10 cellular contexts compared by ENCODE assay signal in the genomic region with DNA sequence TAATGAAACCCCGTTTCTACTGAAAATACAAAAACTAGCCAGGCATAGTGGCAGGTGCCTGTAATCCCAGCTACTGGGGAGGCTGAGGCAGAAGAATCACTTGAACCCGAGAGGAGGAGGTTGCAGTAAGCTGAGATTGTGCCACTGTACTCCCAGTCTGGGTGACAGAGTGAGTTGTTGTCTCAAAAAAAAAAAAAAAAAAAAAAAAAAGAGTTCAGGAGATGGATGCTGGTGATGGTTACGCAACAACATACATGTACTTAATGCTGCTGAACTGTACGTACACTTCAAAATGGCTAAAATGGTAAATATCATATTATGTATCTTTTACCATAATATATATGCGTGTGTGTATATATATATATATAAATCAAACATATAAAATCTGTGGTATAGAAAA. TPM values are rescaled to one million over a fixed set of nuclear protein-coding genes. Genes with fewer than 3 reads are reported as not detected.
DNase-seq lines count a peak whose midpoint lies in the region; ATAC-seq and TF ChIP-seq lines count a peak whose summit lies in the region.
"Had no signal": no experiment of that assay in that cellular context is flagged by ENCODE, and none has a peak within 500 bp of the region (broad histone marks: within the 10 kb centered on the region; RNA-seq: fewer than 3 reads in every experiment).

No MANE protein-coding gene starts in this region.

- H3K27me3 Mint-ChIP-seq in naive thymus-derived CD8-positive, alpha-beta T cell, result no peaks in the 10 kb centered on the region

- dilution Hi-C loops in IMR-90 (cut with HindIII; ENCODE audit: low sequenced_read_pairs, unreplicated experiment), result no loop called here

- H2BK20ac ChIP-seq in IMR-90 (ENCODE audit: low read depth, low read length), result no peak overlapping the region

- peaks cover 0 to 17% (median 0%) of the 10 kb centered on the region in 3 donors for H3K36me3 Mint-ChIP-seq in naive thymus-derived CD8-positive, alpha-beta T cell

- H2AK5ac ChIP-seq in IMR-90 (ENCODE audit: low read depth, low read length), result no peak overlapping the region

- no peak overlapping the region for H2AK9ac ChIP-seq in IMR-90 (replicated peaks; ENCODE audit: low read depth, low read length, poor library complexity)

- no peak overlapping the region for H3K56ac ChIP-seq in IMR-90 (ENCODE audit: extremely low read depth, insufficient read depth, low read length)

- in situ Hi-C loops in IMR-90 (cut with MboI; ENCODE audit: low sequenced_read_pairs), result no loop called here

- no peak overlapping the region for H2BK5ac ChIP-seq in IMR-90 (ENCODE audit: low read depth, low read length, poor library complexity, severe bottlenecking)

- no peak overlapping the region for H2BK120ac ChIP-seq in IMR-90 (ENCODE audit: low read depth, low read length)

- H3K9ac ChIP-seq in BLaER1, result no peak overlapping the region
- H3K9ac ChIP-seq in IMR-90 (ENCODE audit: low read depth, low read length), result no peak overlapping the region

- no peak overlapping the region for H4K5ac ChIP-seq in IMR-90 (ENCODE audit: low read depth, low read length)

- DNase-seq in IMR-90 (peak; percentile 44), breast epithelium (ENCODE audit: low spot score in 2 of 2) (no peak), NCI-H1694 (lab: John Stamatoyannopoulos, UW) (no peak), medulla oblongata (ENCODE audit: extremely low spot score) (no peak)
- no peak for DNase-seq in naive thymus-derived CD8-positive, alpha-beta T cell
- DNase-seq in activated CD4-positive, alpha-beta T cell treated with anti-CD3 and anti-CD28 coated beads for 48 hours, result no peak
- DNase-seq: activated CD4-positive, alpha-beta T cell treated with anti-CD3 and anti-CD28 coated beads for 4 hours; kidney glomerular epithelial cell had no signal

- peak overlapping the region; percentile 95 for H3K4me2 ChIP-seq in BLaER1
- no peak overlapping the region for H3K4me2 ChIP-seq in IMR-90 (ENCODE audit: low read depth, low read length)

- no peak overlapping the region for H3K14ac ChIP-seq in IMR-90 (replicated peaks; ENCODE audit: low read depth, low read length)

- H3K4me3 Mint-ChIP-seq in naive thymus-derived CD8-positive, alpha-beta T cell, result peak overlapping the region in 6 of 10 donors; percentile 69 to 86 (median 82)

- TF ChIP-seq POLR2A in IMR-90 (IDR thresholded peaks at IDR 0.05; ENCODE audit: low read depth, low read length) (no peak), breast epithelium (IDR thresholded peaks at IDR 0.05) (no peak)

- no peak for TF ChIP-seq RAD21 in IMR-90 (IDR thresholded peaks at IDR 0.05; ENCODE audit: low read length)

- H3K9me3 Mint-ChIP-seq in naive thymus-derived CD8-positive, alpha-beta T cell, result no peaks in the 10 kb centered on the region

- peak overlapping the region; percentile 94 to 99 (median 97) for H3K27ac Mint-ChIP-seq in naive thymus-derived CD8-positive, alpha-beta T cell

- H4K8ac ChIP-seq in IMR-90 (ENCODE audit: low read depth in 2 of 2, low read length in 2 of 2), result no peak overlapping the region

- BruUV-seq in IMR-90 (replicated peaks; lab: Mats Ljungman, UMichigan), result no TSS peak

- WGBS in IMR-90 (ENCODE audit: extremely low coverage in 2 of 2, insufficient read length in 1 of 2), 2 experiments, result no CpG with 5 or more reads among the region's 5 CpGs

- H3K27ac ChIP-seq in BLaER1 (no peak overlapping the region), IMR-90 (ENCODE audit: insufficient read depth, low read length) (no peak overlapping the region), breast epithelium (peak overlapping the region; percentile 83 to 94)

- H3K4ac ChIP-seq in IMR-90 (ENCODE audit: low read depth, low read length), result no peak overlapping the region

- H3K9me1 ChIP-seq in IMR-90 (ENCODE audit: insufficient read depth, low read length), result peaks cover 45% of the 10 kb centered on the region

- no peaks in the 10 kb centered on the region for H3K36me3 ChIP-seq in BLaER1
- peaks cover 17% of the 10 kb centered on the region for H3K36me3 ChIP-seq in IMR-90 (ENCODE audit: control insufficient read depth, insufficient read depth, low read length)
- H3K36me3 ChIP-seq in breast epithelium, result no peaks in the 10 kb centered on the region

- no peak overlapping the region for H2BK15ac ChIP-seq in IMR-90 (ENCODE audit: low read depth, low read length)

- peaks cover 0 to 57% of the 10 kb centered on the region in 2 experiments; a peak in 2 of 4 replicates for H3K79me1 ChIP-seq in IMR-90 (ENCODE audit: low read depth in 1 of 2, low read length in 2 of 2)

- intact Hi-C loops in IMR-90 (cut with micrococcal nuclease), result no loop called here
- intact Hi-C loops in breast epithelium (cut with DNase I; ENCODE audit: low total_unique reads), result no loop called here

- H3K4me3 ChIP-seq in BLaER1 (no peak overlapping the region), IMR-90 (ENCODE audit: insufficient read depth, low read depth, low read length) (no peak overlapping the region), breast epithelium (no peak overlapping the region)

- no peak overlapping the region for H3K18ac ChIP-seq in IMR-90 (ENCODE audit: low read depth, low read length)

- TF ChIP-seq CTCF in IMR-90 (conservative IDR thresholded peaks at IDR 0.05; ENCODE audit: low read depth, low read length) (no peak), breast epithelium (IDR thresholded peaks at IDR 0.05) (no peak)

- no peak overlapping the region for H3K23ac ChIP-seq in IMR-90 (ENCODE audit: low read depth, low read length)

- H3K4me1 ChIP-seq in BLaER1 (peaks cover 87% of the 10 kb centered on the region), IMR-90 (ENCODE audit: control insufficient read depth, insufficient read depth, low read length) (peaks cover 66% of the 10 kb centered on the region), breast epithelium (peaks cover 43 to 73% of the 10 kb centered on the region in 2 donors)

- H4K20me1 ChIP-seq in BLaER1, result 0 out of 2 replicates have a peak, but pooled peaks cover 7% of the 10 kb centered on the region
- H4K20me1 ChIP-seq in IMR-90 (ENCODE audit: insufficient read depth, low read length), result peaks cover 99% of the 10 kb centered on the region

- POLR2A ChIA-PET in IMR-90 (lab: Charles Lee; ENCODE audit: unreplicated experiment), result no interaction called here
- POLR2A ChIA-PET in naive thymus-derived CD8-positive, alpha-beta T cell (lab: Charles Lee), result interaction anchor here (0.6 to 27.2 kb wide), 7 partner anchors 8 to 157 kb away, joined by 3 to 469 read pairs (median 3); a partner anchor contains a TSS

- H3K4me1 Mint-ChIP-seq in naive thymus-derived CD8-positive, alpha-beta T cell, result peaks cover 57 to 94% (median 93%) of the 10 kb centered on the region in 4 donors

- H3K27me3 ChIP-seq in BLaER1 (no peaks in the 10 kb centered on the region), IMR-90 (ENCODE audit: control insufficient read depth, insufficient read depth, low read length) (no peaks in the 10 kb centered on the region), breast epithelium (no peaks in the 10 kb centered on the region)

- CTCF ChIA-PET in IMR-90 (lab: Yijun Ruan, JAX), result no interaction called here

- no peak overlapping the region for H4K91ac ChIP-seq in IMR-90 (ENCODE audit: insufficient read depth, low read depth, low read length)

- H3K9me3 ChIP-seq in BLaER1 (no peaks in the 10 kb centered on the region), IMR-90 (ENCODE audit: control insufficient read depth, insufficient read depth, low read length) (no peaks in the 10 kb centered on the region), breast epithelium (no peaks in the 10 kb centered on the region)

- H2AFZ ChIP-seq in IMR-90 (replicated peaks; ENCODE audit: low read length, poor library complexity), result no peak overlapping the region

- ATAC-seq in IMR-90 (ENCODE audit: low read depth) (no peak), GM19328 (IDR thresholded peaks at IDR 0.05; ENCODE audit: unreplicated experiment) (no peak)
- no peak for ATAC-seq in naive thymus-derived CD8-positive, alpha-beta T cell

TF ChIP-seq in IMR-90, 13 proteins besides CTCF, POLR2A, EP300 and RAD21:
- no peak for TF ChIP-seq MAFK (IDR thresholded peaks at IDR 0.05; ENCODE audit: low read depth, low read length)
- TF ChIP-seq RFX5 (IDR thresholded peaks at IDR 0.05; ENCODE audit: low read depth, low read length), result no peak
- no peak for TF ChIP-seq MAZ (IDR thresholded peaks at IDR 0.05; ENCODE audit: borderline replicate concordance, low read depth, low read length)
- TF ChIP-seq, protein P1, sequence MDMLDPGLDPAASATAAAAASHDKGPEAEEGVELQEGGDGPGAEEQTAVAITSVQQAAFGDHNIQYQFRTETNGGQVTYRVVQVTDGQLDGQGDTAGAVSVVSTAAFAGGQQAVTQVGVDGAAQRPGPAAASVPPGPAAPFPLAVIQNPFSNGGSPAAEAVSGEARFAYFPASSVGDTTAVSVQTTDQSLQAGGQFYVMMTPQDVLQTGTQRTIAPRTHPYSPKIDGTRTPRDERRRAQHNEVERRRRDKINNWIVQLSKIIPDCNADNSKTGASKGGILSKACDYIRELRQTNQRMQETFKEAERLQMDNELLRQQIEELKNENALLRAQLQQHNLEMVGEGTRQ (IDR thresholded peaks at IDR 0.05; ENCODE audit: low read depth, low read length), result no peak
- TF ChIP-seq NFE2L2 (IDR thresholded peaks at IDR 0.05; ENCODE audit: low read depth, low read length), result no peak
- TF ChIP-seq SMC3 (IDR thresholded peaks at IDR 0.05; ENCODE audit: low read depth, low read length), result no peak
- peak; percentile 89 for TF ChIP-seq CEBPB (IDR thresholded peaks at IDR 0.05; ENCODE audit: low read depth, low read length)

RNA-seq across cellular contexts. Expression of a gene that starts 29.0 kb away (rescaled TPM):
- total RNA-seq in IMR-90 (2012; rRNA removed) (648 and 684 TPM in 2 replicates), breast epithelium (100 to 1,000 TPM in 2 of 3 donors, 10 to 100 TPM in 1; 75.0 to 295 (median 290) TPM)
- 766 and 895 TPM in 2 replicates for polyA plus RNA-seq in IMR-90 (2012; rRNA removed)
- 676 and 750 TPM in 2 replicates for polyA plus RNA-seq in IMR-90 (2012; cell fraction: cytosol; rRNA removed)
- polyA plus RNA-seq in IMR-90 (2012; cell fraction: nucleus; rRNA removed; ENCODE audit: low replicate concordance), result 1,803 and 1,926 TPM in 2 replicates
- 100 to 1,000 TPM; 333 to 341 TPM for total RNA-seq in naive thymus-derived CD8-positive, alpha-beta T cell
- 100 to 1,000 TPM; 144 to 436 (median 267) TPM for polyA plus RNA-seq in naive thymus-derived CD8-positive, alpha-beta T cell

Comparison
In these comparisons a context has a peak if more than half of its experiments do, and no peak if none do; other contexts are left out.
1. H3K27ac ChIP-seq: peak in breast epithelium (2 of 2); none in BLaER1 (single experiment) and IMR-90 (single experiment).